ENCODE assay signal across 22 cellular contexts in the genomic region with DNA sequence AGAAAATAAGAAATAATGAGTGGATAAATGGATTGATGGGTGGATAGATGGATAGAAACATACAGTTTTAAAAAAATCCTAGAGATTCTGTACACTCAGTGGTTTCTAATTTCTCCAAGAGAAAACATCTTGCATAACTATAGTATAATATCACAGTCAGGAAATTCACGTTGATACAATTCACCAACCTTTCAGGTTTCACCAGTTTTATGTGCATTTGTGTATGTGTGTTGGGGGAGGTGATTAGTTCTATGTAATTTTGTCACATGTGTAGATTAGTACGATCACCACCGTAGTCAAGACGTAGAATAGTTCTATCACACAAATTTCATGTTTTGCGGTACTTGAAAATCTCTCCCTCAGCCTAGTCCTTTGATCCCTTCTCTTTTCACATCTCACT.
DNase-seq lines count a peak whose midpoint lies in the region; ATAC-seq, FAIRE-seq and TF ChIP-seq lines count a peak whose summit lies in the region.
"Had no signal": no experiment of that assay in that cellular context is flagged by ENCODE, and none has a peak within 500 bp of the region (broad histone marks: within the 10 kb centered on the region; RNA-seq: fewer than 3 reads in every experiment).

No MANE protein-coding gene starts in this region.

- POLR2A ChIA-PET in H1 (lab: Charles Lee; ENCODE audit: partially characterized antibody) = no interaction called here

- DNase-seq in DMS53 (lab: John Stamatoyannopoulos, UW) = peak; percentile 3
- DNase-seq in DMS53 treated with DMSO at 0.1 percent for 48 hours (lab: John Stamatoyannopoulos, UW; ENCODE audit: unreplicated experiment) = no peak
- no peak for DNase-seq in H1 (ENCODE audit: low read depth in 1 of 2, low spot score in 2 of 2)
- DNase-seq: AML-193; CD4-positive, alpha-beta T cell; CD8-positive, alpha-beta T cell; COR-L47; DMS 273 treated with DMSO at 0.1 percent for 48 hours; DMS153; DMS79; DND-41; EL; GDM1 had no signal

- no peak overlapping the region for H2BK12ac ChIP-seq in H1 (ENCODE audit: low read depth, low read length)

- H3K9me3 ChIP-seq in H1 (ENCODE audit: insufficient read depth in 2 of 2, low read depth in 1 of 2, low read length in 1 of 2) = no peaks in the 10 kb centered on the region; a peak in 1 of 4 replicates
- H3K9me3 ChIP-seq: A549; BLaER1 treated with 17β-estradiol and CSF1 and Interleukin-3, amounts not matched to agents 10 nM and 100 nM had no signal

- TF ChIP-seq RAD21 in H1 (IDR thresholded peaks at IDR 0.05 in 1 of 2, conservative IDR thresholded peaks at IDR 0.05 in 1 of 2; ENCODE audit: low read depth in 2 of 2, low read length in 2 of 2) = no peak

- no peak overlapping the region for H3K27ac ChIP-seq in H1 (ENCODE audit: low read depth, low read length)
- H3K27ac ChIP-seq: 22Rv1; A549; BLaER1 treated with 17β-estradiol and CSF1 and Interleukin-3, amounts not matched to agents 10 nM and 100 nM; C4-2B had no signal

- no peak overlapping the region for H2BK5ac ChIP-seq in H1 (ENCODE audit: low read depth, low read length)

- no peak overlapping the region for H3K23ac ChIP-seq in H1 (ENCODE audit: insufficient read length)

- no peak overlapping the region for H3K4ac ChIP-seq in H1 (replicated peaks; ENCODE audit: insufficient read length, low read depth, low read length)

- no peak overlapping the region for H3K4me3 ChIP-seq in H1 (ENCODE audit: extremely low read depth in 1 of 4, insufficient read depth in 2 of 4, low read depth in 3 of 4, low read length in 4 of 4)
- H3K4me3 ChIP-seq: A549; BLaER1 treated with 17β-estradiol and CSF1 and Interleukin-3, amounts not matched to agents 10 nM and 100 nM; GM12878 had no signal

- FAIRE-seq in H1 (lab: Jason Lieb, UNC) = no peak
- FAIRE-seq: A549, GM12878, GM12892 had no signal

- H3K4me1 ChIP-seq in H1 (replicated peaks in 1 of 4; ENCODE audit: control insufficient read depth in 3 of 4, insufficient read depth in 4 of 4, low read length in 3 of 4) = no peaks in the 10 kb centered on the region
- H3K4me1 ChIP-seq: A549; BLaER1 treated with 17β-estradiol and CSF1 and Interleukin-3, amounts not matched to agents 10 nM and 100 nM had no signal

- no peak for TF ChIP-seq POLR2A in H1 (IDR thresholded peaks at IDR 0.05; ENCODE audit: control extremely low read depth in 1 of 2, low read depth in 2 of 2, low read length in 2 of 2)

- H2BK120ac ChIP-seq in H1 (replicated peaks; ENCODE audit: low read depth, low read length) = no peak overlapping the region

- no peaks in the 10 kb centered on the region for H3K79me2 ChIP-seq in H1 (ENCODE audit: control insufficient read depth in 1 of 2, insufficient read depth in 2 of 2, low read length in 2 of 2)

- H4K20me1 ChIP-seq in H1 (replicated peaks in 1 of 2; ENCODE audit: control insufficient read depth in 1 of 2, insufficient read depth in 2 of 2, low read length in 2 of 2) = no peaks in the 10 kb centered on the region
- H4K20me1 ChIP-seq: BLaER1 treated with 17β-estradiol and CSF1 and Interleukin-3, amounts not matched to agents 10 nM and 100 nM had no signal

- H3K18ac ChIP-seq in H1 (ENCODE audit: extremely low read depth, low read length) = no peak overlapping the region

- H3K4me2 ChIP-seq in H1 (ENCODE audit: insufficient read depth in 1 of 2, low read depth in 2 of 2, low read length in 2 of 2) = no peak overlapping the region
- H3K4me2 ChIP-seq: A549; BLaER1 treated with 17β-estradiol and CSF1 and Interleukin-3, amounts not matched to agents 10 nM and 100 nM had no signal

- no peak overlapping the region for H3K14ac ChIP-seq in H1 (ENCODE audit: insufficient read length)

- no peaks in the 10 kb centered on the region for H3K27me3 ChIP-seq in H1 (replicated peaks in 1 of 4; ENCODE audit: control insufficient read depth in 3 of 4, extremely low read depth in 1 of 4, insufficient read depth in 3 of 4, low read length in 3 of 4)
- H3K27me3 ChIP-seq: BLaER1 treated with 17β-estradiol and CSF1 and Interleukin-3, amounts not matched to agents 10 nM and 100 nM had no signal

- no peak overlapping the region for H4K5ac ChIP-seq in H1 (ENCODE audit: insufficient read length, low read depth, low read length)

- no peak overlapping the region for H4K8ac ChIP-seq in H1 (ENCODE audit: extremely low read depth, insufficient read depth, low read length)

- CTCF ChIA-PET in H1 (lab: Charles Lee; ENCODE audit: partially characterized antibody) = no interaction called here

- no peak overlapping the region for H2AK5ac ChIP-seq in H1 (ENCODE audit: low read depth, low read length)

- no peak overlapping the region for H3K9ac ChIP-seq in H1 (replicated peaks in 1 of 4; ENCODE audit: extremely low read depth in 1 of 4, low read depth in 3 of 4, low read length in 3 of 4)
- H3K9ac ChIP-seq: BLaER1 treated with 17β-estradiol and CSF1 and Interleukin-3, amounts not matched to agents 10 nM and 100 nM had no signal

- peak overlapping the region; percentile 93 for H3K56ac ChIP-seq in H1 (replicated peaks; ENCODE audit: insufficient read length, low read depth, low read length)

- no peaks in the 10 kb centered on the region for H3K79me1 ChIP-seq in H1 (ENCODE audit: low read depth, low read length)

- ATAC-seq in esophagus mucosa (peak; percentile 79), GM18907 (IDR thresholded peaks at IDR 0.05; ENCODE audit: unreplicated experiment) (no peak), HG03196 (IDR thresholded peaks at IDR 0.05; ENCODE audit: unreplicated experiment) (no peak)
- ATAC-seq: A549; CD8-positive, alpha-beta T cell; GM12878 had no signal

- H2BK20ac ChIP-seq in H1 (ENCODE audit: low read length) = no peak overlapping the region

- no peaks in the 10 kb centered on the region; the same call in 1 of the 2 replicates for H3K23me2 ChIP-seq in H1 (ENCODE audit: low read depth, low read length)

- WGBS in H1 (ENCODE audit: extremely low coverage in 1 of 2, insufficient coverage in 1 of 2, insufficient read length in 1 of 2, insufficient replicate concordance in 2 of 2, low coverage in 1 of 2, low lambda C conversion rate in 2 of 2, missing lambda C conversion rate in 1 of 2), 2 experiments = 94% methylated on average over 5 of the region's 5 CpGs; no CpG with 5 or more reads in 1 of the 2 experiments

- H4K91ac ChIP-seq in H1 (replicated peaks; ENCODE audit: insufficient read length, low read length) = no peak overlapping the region

- no peak overlapping the region for H2BK15ac ChIP-seq in H1 (ENCODE audit: low read length)

- TF ChIP-seq CTCF in H1 (IDR thresholded peaks at IDR 0.05; ENCODE audit: control extremely low read depth in 1 of 3, insufficient read depth in 1 of 3, low read depth in 1 of 3, low read length in 3 of 3) = no peak

- TF ChIP-seq EP300 in H1 (IDR thresholded peaks at IDR 0.05; ENCODE audit: borderline replicate concordance in 1 of 2, low read depth in 2 of 2, low read length in 2 of 2) = no peak

- H3K36me3 ChIP-seq in H1 (ENCODE audit: control insufficient read depth in 2 of 4, insufficient read depth in 4 of 4, low read length in 3 of 4) = no peaks in the 10 kb centered on the region
- H3K36me3 ChIP-seq: BLaER1 treated with 17β-estradiol and CSF1 and Interleukin-3, amounts not matched to agents 10 nM and 100 nM had no signal

- no peak overlapping the region for H2AFZ ChIP-seq in H1 (ENCODE audit: low read length)

TF ChIP-seq in H1, 55 proteins besides CTCF, POLR2A, EP300 and RAD21 (continues in another document):
- TF ChIP-seq KDM1A (IDR thresholded peaks at IDR 0.05; ENCODE audit: borderline replicate concordance, low read length) (no peak), NANOG (IDR thresholded peaks at IDR 0.05; ENCODE audit: insufficient read depth, low read depth, low read length, poor library complexity, severe bottlenecking) (no peak), YY1 (IDR thresholded peaks at IDR 0.05; ENCODE audit: low read depth, low read length) (no peak), HDAC6 (IDR thresholded peaks at IDR 0.05; ENCODE audit: low read depth, low read length) (no peak), PHF8 (conservative IDR thresholded peaks at IDR 0.05; ENCODE audit: low read depth, low read length) (no peak), SIRT6 (IDR thresholded peaks at IDR 0.05; ENCODE audit: low read length) (no peak)
